ENCODE assay signal across 24 cellular contexts in the genomic region with DNA sequence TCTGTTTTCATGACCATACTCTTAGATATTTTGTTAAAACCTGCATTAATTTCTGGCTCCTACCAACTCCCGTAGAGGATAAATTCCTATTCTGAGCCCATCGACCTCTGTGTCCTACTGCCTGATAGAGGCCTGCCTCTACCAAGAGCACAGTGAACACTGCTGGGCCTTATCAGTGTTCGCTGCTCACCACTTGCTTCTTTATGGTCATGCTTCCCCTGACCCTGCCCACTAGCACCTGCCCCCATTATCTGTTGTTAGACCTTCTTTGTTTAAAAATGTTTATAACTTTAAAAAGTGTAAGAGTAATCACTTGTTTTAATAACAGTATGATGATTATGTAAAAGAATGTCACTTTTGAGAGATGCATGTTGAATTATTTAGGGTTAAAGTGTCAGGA. TPM values are rescaled to one million over a fixed set of nuclear protein-coding genes. Genes with fewer than 3 reads are reported as not detected.
DNase-seq lines count a peak whose midpoint lies in the region; ATAC-seq, FAIRE-seq and TF ChIP-seq lines count a peak whose summit lies in the region.
"Had no signal": no experiment of that assay in that cellular context is flagged by ENCODE, and none has a peak within 500 bp of the region (broad histone marks: within the 10 kb centered on the region; RNA-seq: fewer than 3 reads in every experiment).

No MANE protein-coding gene starts in this region.

- H3K4me2 ChIP-seq in OCI-LY3 (ENCODE audit: low read length) (peak overlapping the region; percentile 90), K562 (ENCODE audit: insufficient read depth, low read length) (peak overlapping the region; percentile 25)
- H3K4me2 ChIP-seq: PC-9, SK-N-SH had no signal

- TF ChIP-seq POLR2A in K562 (conservative IDR thresholded peaks at IDR 0.05) (no peak), erythroblast (IDR thresholded peaks at IDR 0.05; ENCODE audit: low read length) (no peak)

- peaks cover 59% of the 10 kb centered on the region for H3K36me3 Mint-ChIP-seq in stimulated activated memory B cell treated with anti-CD40 and anti-IgM and Interleukin-4, amounts not matched to agents 10 μg/mL and 1 μg/mL and 100 μg/mL, for 72 hours

- H3K9me3 ChIP-seq in OCI-LY3 (ENCODE audit: insufficient read depth, low read length) (no peaks in the 10 kb centered on the region), K562 (replicated peaks; ENCODE audit: control insufficient read depth, insufficient read depth, low read depth, low read length) (peaks cover 10% of the 10 kb centered on the region; the same call in 1 of the 2 replicates)
- H3K9me3 ChIP-seq: SK-N-SH had no signal

- no peak for FAIRE-seq in K562 (lab: Jason Lieb, UNC)
- FAIRE-seq: HepG2 had no signal

- H3K9me3 Mint-ChIP-seq in stimulated activated memory B cell treated with anti-CD40 and anti-IgM and Interleukin-4, amounts not matched to agents 10 μg/mL and 1 μg/mL and 100 μg/mL, for 72 hours = no peaks in the 10 kb centered on the region
- H3K9me3 Mint-ChIP-seq: CD8-positive, alpha-beta memory T cell had no signal

- H3K27ac ChIP-seq in OCI-LY3 (ENCODE audit: low read length) (no peak overlapping the region), K562 (ENCODE audit: extremely low read depth, low read depth, low read length) (no peak overlapping the region)
- H3K27ac ChIP-seq: PC-9 had no signal

- TF ChIP-seq CTCF in OCI-LY3 (IDR thresholded peaks at IDR 0.05; ENCODE audit: low read depth, low read length) (no peak), K562 (IDR thresholded peaks at IDR 0.05 in 2 of 3, conservative IDR thresholded peaks at IDR 0.05 in 1 of 3; ENCODE audit: insufficient read depth in 2 of 3, low read depth in 1 of 3, low read length in 3 of 3) (no peak)

- H3K79me2 ChIP-seq in OCI-LY3 (ENCODE audit: low read length) (peaks cover 96% of the 10 kb centered on the region), K562 (ENCODE audit: control insufficient read depth, insufficient read depth, low read length) (no peaks in the 10 kb centered on the region)

- no peaks in the 10 kb centered on the region for H3K9me1 ChIP-seq in K562 (ENCODE audit: control insufficient read depth, insufficient read depth, low read length)

- H3K4me1 ChIP-seq in OCI-LY3 (ENCODE audit: low read length) = peaks cover 61% of the 10 kb centered on the region
- peaks cover 0 to 9% of the 10 kb centered on the region in 2 experiments; a peak in 3 of 5 replicates for H3K4me1 ChIP-seq in K562 (replicated peaks in 1 of 2; ENCODE audit: control insufficient read depth in 2 of 2, insufficient read depth in 2 of 2, low read length in 2 of 2)

- 13% methylated on average over 3 of the region's 3 CpGs for WGBS in K562 (ENCODE audit: insufficient coverage, low coverage, missing lambda C conversion rate)

- peak overlapping the region; percentile 75 for H3K4me3 Mint-ChIP-seq in stimulated activated memory B cell treated with anti-CD40 and anti-IgM and Interleukin-4, amounts not matched to agents 10 μg/mL and 1 μg/mL and 100 μg/mL, for 72 hours

- H3K27me3 ChIP-seq in OCI-LY3 (ENCODE audit: low read depth, low read length) = no peaks in the 10 kb centered on the region
- H3K27me3 ChIP-seq in K562 (ENCODE audit: control insufficient read depth in 2 of 2, insufficient read depth in 2 of 2, low read length in 2 of 2) = no peaks in the 10 kb centered on the region

- H4K20me1 ChIP-seq in OCI-LY3 (ENCODE audit: insufficient read depth, low read length) = peaks cover 79% of the 10 kb centered on the region
- no peaks in the 10 kb centered on the region for H4K20me1 ChIP-seq in K562 (replicated peaks; ENCODE audit: control insufficient read depth, insufficient read depth, low read length)

- H3K27ac Mint-ChIP-seq in stimulated activated memory B cell treated with anti-CD40 and anti-IgM and Interleukin-4, amounts not matched to agents 10 μg/mL and 1 μg/mL and 100 μg/mL, for 72 hours = peak overlapping the region; percentile 75

- no peak overlapping the region for H3K9ac ChIP-seq in OCI-LY3 (ENCODE audit: low read length)
- no peak overlapping the region for H3K9ac ChIP-seq in K562 (ENCODE audit: insufficient read depth in 1 of 2, low read depth in 2 of 2, low read length in 2 of 2)
- H3K9ac ChIP-seq: SK-N-SH had no signal

- intact Hi-C loops in K562 (cut with micrococcal nuclease) = no loop called here

- BruUV-seq in K562 (replicated peaks; lab: Mats Ljungman, UMichigan) = no TSS peak

- POLR2A ChIA-PET in K562 (lab: Yijun Ruan, JAX) = interaction anchor here (0.7 kb wide), 1 partner anchor 11 kb away, joined by 3 read pairs; no protein-coding TSS in a partner anchor

- H3K36me3 ChIP-seq in OCI-LY3 (replicated peaks; ENCODE audit: low read depth, low read length) = peaks cover 57% of the 10 kb centered on the region
- H3K36me3 ChIP-seq in K562 (ENCODE audit: control insufficient read depth, insufficient read depth, low read length) = no peaks in the 10 kb centered on the region

- no peak overlapping the region for H2AFZ ChIP-seq in OCI-LY3 (ENCODE audit: low read depth, low read length)
- peak overlapping the region; percentile 58 for H2AFZ ChIP-seq in K562 (ENCODE audit: low read depth, low read length)
- H2AFZ ChIP-seq: PC-9 had no signal

- no peaks in the 10 kb centered on the region for H3K27me3 Mint-ChIP-seq in stimulated activated memory B cell treated with anti-CD40 and anti-IgM and Interleukin-4, amounts not matched to agents 10 μg/mL and 1 μg/mL and 100 μg/mL, for 72 hours
- H3K27me3 Mint-ChIP-seq: CD8-positive, alpha-beta memory T cell had no signal

- no peak for TF ChIP-seq EP300 in K562 (IDR thresholded peaks at IDR 0.05; ENCODE audit: low read length)

- peak in 2 of 4 experiments; percentile 36 to 61 for DNase-seq in K562 (ENCODE audit: extremely low read depth in 1 of 4, low spot score in 3 of 4)
- no peak for DNase-seq in DMS 273 treated with DMSO at 0.1 percent for 48 hours (lab: John Stamatoyannopoulos, UW)
- no peak for DNase-seq in erythroblast (lab: John Stamatoyannopoulos, UW)
- DNase-seq: C1 segment of cervical spinal cord; Calu3; CD8-positive, alpha-beta memory T cell; DMS53; EL; GF-D8; H7; NCI-H1105; NCI-H2029 treated with DMSO at 0.1 percent for 48 hours; NCI-H446; NCI-H526; PC-9; RPMI8226; SHP77; SK-N-SH had no signal

- peaks cover 86% of the 10 kb centered on the region for H3K4me1 Mint-ChIP-seq in stimulated activated memory B cell treated with anti-CD40 and anti-IgM and Interleukin-4, amounts not matched to agents 10 μg/mL and 1 μg/mL and 100 μg/mL, for 72 hours

- TF ChIP-seq RAD21 in K562 (CRISPR knock-in tag; conservative IDR thresholded peaks at IDR 0.05 in 1 of 2, IDR thresholded peaks at IDR 0.05 in 1 of 2) = no peak

- H3K4me3 ChIP-seq in GM08714 (ENCODE audit: low read length) (peak overlapping the region; percentile 56; the same call in 1 of the 2 replicates), OCI-LY3 (ENCODE audit: low read length) (peak overlapping the region; percentile 39; the same call in 1 of the 2 replicates), K562 (no peak overlapping the region)
- H3K4me3 ChIP-seq: PC-9 had no signal

- in situ Hi-C loops in K562 (cut with MboI) = no loop called here

- ATAC-seq in K562 (peak; percentile 82), HG02798 (IDR thresholded peaks at IDR 0.05; ENCODE audit: poor library complexity, unreplicated experiment) (no peak)
- no peak for ATAC-seq in stimulated activated memory B cell treated with anti-CD40 and anti-IgM and Interleukin-4, amounts not matched to agents 10 μg/mL and 1 μg/mL and 100 μg/mL, for 72 hours
- ATAC-seq: HepG2 had no signal

- CTCF ChIA-PET in K562 (lab: Yijun Ruan, JAX; ENCODE audit: low intra/inter-chr PET ratio) = no interaction called here

TF ChIP-seq in K562, 482 proteins besides CTCF, POLR2A, EP300 and RAD21 (continues in another document):
- TF ChIP-seq TRIM28 (IDR thresholded peaks at IDR 0.05) (peak; percentile 86), CBX3 (IDR thresholded peaks at IDR 0.05; ENCODE audit: borderline replicate concordance in 1 of 2, low read length in 2 of 2) (peak in 1 of 2 experiments; percentile 85; a peak in 2 of 3 replicates), CBX5 (IDR thresholded peaks at IDR 0.05; ENCODE audit: borderline replicate concordance, low read depth) (0 out of 2 replicates have a peak, but pooled peaks have one; percentile 27), ZFX (CRISPR knock-in tag; IDR thresholded peaks at IDR 0.05) (peak; percentile 28; the same call in 1 of the 2 replicates)

RNA-seq across cellular contexts. Expression of gene DAPP1, which starts 6.1 kb away (rescaled TPM):
- 0.95 and 1.5 TPM in 2 replicates for total RNA-seq in K562 (2011; cell fraction: chromatin; rRNA removed; ENCODE audit: low replicate concordance)
- 0.83 and 0.92 TPM in 2 replicates for total RNA-seq in K562 (2011; cell fraction: nucleolus; rRNA removed)
- total RNA-seq in K562 (2011; cell fraction: nucleoplasm; rRNA removed) = 0.59 and 1.6 TPM in 2 replicates
- total RNA-seq in K562 (2014; rRNA removed) = 1.1 and 2.2 TPM in 2 replicates
- 4.0 and 5.2 TPM in 2 replicates for total RNA-seq in K562 (2014; rRNA removed; fragmentation: Illumina TruSeq; extraction: Trizol)
- total RNA-seq in K562 (2015; rRNA removed; fragmentation: Illumina TruSeq; extraction: Trizol) = 3.7 and 4.2 TPM in 2 replicates
- 2.0 and 2.2 TPM in 2 replicates for total RNA-seq in K562 (2021)
- 1.4 and 1.9 TPM in 2 replicates for polyA plus RNA-seq in K562 (2011; rRNA removed)
- 0.47 and 0.51 TPM in 2 replicates for polyA plus RNA-seq in K562 (2011; cell fraction: cytosol; rRNA removed)
- 0.56 and 0.78 TPM in 2 replicates for polyA plus RNA-seq in K562 (2011; cell fraction: nucleus; rRNA removed)
- polyA plus RNA-seq in K562 (2012) = 3.2 and 5.8 TPM in 2 replicates
- polyA plus RNA-seq in K562 (2014; fragmentation: Illumina TruSeq; extraction: Trizol) = 3.1 and 3.6 TPM in 2 replicates
- polyA plus RNA-seq in K562 (2014; fragmentation: Nextera tagmentation; extraction: Ambion mirVana) = 1 to 10 TPM; 6.4 to 7.2 TPM
- 2.9 and 3.4 TPM in 2 replicates for polyA plus RNA-seq in K562 (2014; rRNA removed)
- 1.4 and 2.4 TPM in 2 replicates for polyA minus RNA-seq in K562 (2011; rRNA and poly(A)+ RNA removed)
- 0.57 and 0.91 TPM in 2 replicates for polyA minus RNA-seq in K562 (2011; cell fraction: cytosol; rRNA and poly(A)+ RNA removed)
- polyA minus RNA-seq in K562 (2011; cell fraction: nucleus; rRNA and poly(A)+ RNA removed) = 0.56 and 0.94 TPM in 2 replicates
- total RNA-seq: A673, H7, HepG2 had no signal
- polyA plus RNA-seq: HepG2, SK-N-SH had no signal
